In genomic region chr4:184822356-184822755, GRCh38 we compare ENCODE assay signal across 14 cellular contexts. TPM values are rescaled to one million over a fixed set of nuclear protein-coding genes. Genes with fewer than 3 reads are reported as not detected.
DNase-seq lines count a peak whose midpoint lies in the region; ATAC-seq and TF ChIP-seq lines count a peak whose summit lies in the region.
"Had no signal": no experiment of that assay in that cellular context is flagged by ENCODE, and none has a peak within 500 bp of the region (broad histone marks: within the 10 kb centered on the region; RNA-seq: fewer than 3 reads in every experiment).

No MANE protein-coding gene starts in this region.

- H3K9me3 ChIP-seq in heart right ventricle (no peaks in the 10 kb centered on the region), right lobe of liver (no peaks in the 10 kb centered on the region), osteoblast (ENCODE audit: low read depth, low read length) (no peaks in the 10 kb centered on the region)

- no peak for TF ChIP-seq POLR2A in NB4 (IDR thresholded peaks at IDR 0.05; ENCODE audit: extremely low read depth, insufficient read length)
- no peak for TF ChIP-seq POLR2A in right lobe of liver (IDR thresholded peaks at IDR 0.05)

- intact Hi-C loops in heart right ventricle (cut with DNase I) = loop anchor here in 3 of 10 donors (5.0 kb wide), 1 partner anchor 75 kb away; no protein-coding TSS in a partner anchor
- intact Hi-C loops in left ventricle myocardium superior (cut with micrococcal nuclease) = no loop called here
- intact Hi-C loops in right lobe of liver (cut with DNase I) = no loop called here

- H3K4me1 ChIP-seq in heart right ventricle = peaks cover 6 to 90% (median 68%) of the 10 kb centered on the region in 9 donors
- peaks cover 0 to 52% (median 14%) of the 10 kb centered on the region in 4 donors for H3K4me1 ChIP-seq in right lobe of liver
- peaks cover 8% of the 10 kb centered on the region for H3K4me1 ChIP-seq in osteoblast (ENCODE audit: insufficient read depth, low read length)

- 90 to 95% methylated on average over 9 of the region's 9 CpGs for WGBS in heart right ventricle, 2 donors
- WGBS in right lobe of liver (ENCODE audit: insufficient coverage, low coverage, low lambda C conversion rate, missing lambda C conversion rate) = 47% methylated on average over 9 of the region's 9 CpGs

- no peaks in the 10 kb centered on the region for H3K9me3 Mint-ChIP-seq in stimulated activated naive B cell treated with anti-CD40 and anti-IgM and Interleukin-4, amounts not matched to agents 10 μg/mL and 1 μg/mL and 100 μg/mL, for 72 hours
- H3K9me3 Mint-ChIP-seq: CD4-positive, alpha-beta T cell; GM23338 had no signal

- peaks cover 17 to 32% of the 10 kb centered on the region in 2 donors for H3K36me3 Mint-ChIP-seq in stimulated activated naive B cell treated with anti-CD40 and anti-IgM and Interleukin-4, amounts not matched to agents 10 μg/mL and 1 μg/mL and 100 μg/mL, for 72 hours

- peaks cover 61% of the 10 kb centered on the region for H3K79me2 ChIP-seq in osteoblast (ENCODE audit: insufficient read depth, low read length)

- no peak overlapping the region for H3K4me2 ChIP-seq in osteoblast (ENCODE audit: insufficient read depth, low read length)
- H3K4me2 ChIP-seq: GM23338 had no signal

- no peak overlapping the region for H2AFZ ChIP-seq in osteoblast (ENCODE audit: low read length)
- H2AFZ ChIP-seq: GM23338 had no signal

- peak overlapping the region in 8 of 10 donors; percentile 8 to 96 (median 65) for H3K27ac ChIP-seq in heart right ventricle
- peak overlapping the region; percentile 89 to 98 (median 95) for H3K27ac ChIP-seq in right lobe of liver
- no peak overlapping the region for H3K27ac ChIP-seq in osteoblast (ENCODE audit: low read depth, low read length)

- H3K27me3 ChIP-seq in heart right ventricle (no peaks in the 10 kb centered on the region), right lobe of liver (no peaks in the 10 kb centered on the region), osteoblast (ENCODE audit: insufficient read depth, low read length) (no peaks in the 10 kb centered on the region)

- no peak overlapping the region for H3K27ac Mint-ChIP-seq in stimulated activated naive B cell treated with anti-CD40 and anti-IgM and Interleukin-4, amounts not matched to agents 10 μg/mL and 1 μg/mL and 100 μg/mL, for 72 hours
- H3K27ac Mint-ChIP-seq: CD4-positive, alpha-beta T cell; GM23338 had no signal

- no peak for ATAC-seq in heart right ventricle
- ATAC-seq in left ventricle myocardium superior = no peak
- ATAC-seq in right lobe of liver = no peak
- no peak for ATAC-seq in stimulated activated naive B cell treated with anti-CD40 and anti-IgM and Interleukin-4, amounts not matched to agents 10 μg/mL and 1 μg/mL and 100 μg/mL, for 72 hours (replicated peaks)
- no peak for ATAC-seq in HG02852 (IDR thresholded peaks at IDR 0.05; ENCODE audit: unreplicated experiment)
- ATAC-seq: GM23338 had no signal

- peak overlapping the region; percentile 25 to 65 for H3K4me3 Mint-ChIP-seq in stimulated activated naive B cell treated with anti-CD40 and anti-IgM and Interleukin-4, amounts not matched to agents 10 μg/mL and 1 μg/mL and 100 μg/mL, for 72 hours
- H3K4me3 Mint-ChIP-seq: GM23338 had no signal

- TF ChIP-seq CTCF in heart right ventricle (IDR thresholded peaks at IDR 0.05) (no peak), NB4 (IDR thresholded peaks at IDR 0.05; ENCODE audit: low read depth, low read length) (no peak), right lobe of liver (IDR thresholded peaks at IDR 0.05) (no peak), osteoblast (IDR thresholded peaks at IDR 0.05; ENCODE audit: extremely low read depth, low read depth, low read length) (no peak)

- H3K36me3 ChIP-seq in heart right ventricle = no peaks in the 10 kb centered on the region
- peaks cover 0 to 4% (median 0%) of the 10 kb centered on the region in 4 donors for H3K36me3 ChIP-seq in right lobe of liver
- no peaks in the 10 kb centered on the region for H3K36me3 ChIP-seq in osteoblast (ENCODE audit: insufficient read depth, low read length)

- DNase-seq in heart right ventricle (no peak), left ventricle myocardium superior (no peak), NB4 (ENCODE audit: low read depth) (no peak), right lobe of liver (no peak), osteoblast (ENCODE audit: insufficient read length, low spot score, missing footprints) (no peak)
- DNase-seq in stimulated activated naive B cell treated with anti-CD40 and anti-IgM and Interleukin-4, amounts not matched to agents 10 μg/mL and 1 μg/mL and 100 μg/mL, for 72 hours = no peak
- DNase-seq: Calu3; CD4-positive, alpha-beta T cell; NCI-H1092 treated with DMSO at 0.1 percent for 48 hours; NCI-H1694 treated with DMSO at 0.1 percent for 48 hours; NCI-H446 had no signal

- H3K4me1 Mint-ChIP-seq in stimulated activated naive B cell treated with anti-CD40 and anti-IgM and Interleukin-4, amounts not matched to agents 10 μg/mL and 1 μg/mL and 100 μg/mL, for 72 hours = peaks cover 52 to 82% of the 10 kb centered on the region in 2 donors

- H3K27me3 Mint-ChIP-seq in stimulated activated naive B cell treated with anti-CD40 and anti-IgM and Interleukin-4, amounts not matched to agents 10 μg/mL and 1 μg/mL and 100 μg/mL, for 72 hours = no peaks in the 10 kb centered on the region
- H3K27me3 Mint-ChIP-seq: CD4-positive, alpha-beta T cell had no signal

- H3K4me3 ChIP-seq in heart right ventricle = peak overlapping the region in 1 of 10 donors; percentile 83
- peak overlapping the region; percentile 83 for H3K4me3 ChIP-seq in NB4 (ENCODE audit: low read depth, low read length)
- H3K4me3 ChIP-seq in right lobe of liver = peak overlapping the region; percentile 3 to 83 (median 76)
- H3K4me3 ChIP-seq in osteoblast (ENCODE audit: insufficient read depth, low read length) = no peak overlapping the region
- H3K4me3 ChIP-seq: GM23338, K562 had no signal

- H4K20me1 ChIP-seq in osteoblast (ENCODE audit: insufficient read depth, low read length) = peaks cover 38% of the 10 kb centered on the region

RNA-seq across cellular contexts. Expression of gene ACSL1, which starts 3.4 kb away (rescaled TPM):
- total RNA-seq in heart right ventricle (100 to 1,000 TPM; 181 to 526 (median 239) TPM), left ventricle myocardium superior (477 TPM), right lobe of liver (1,000 to 10,000 TPM in 1 of 6 experiments, 100 to 1,000 TPM in 5; 544 to 1,154 (median 743) TPM), osteoblast (57.5 and 61.0 TPM in 2 replicates)
- polyA plus RNA-seq in heart right ventricle = 100 to 1,000 TPM; 127 to 264 TPM
